ENCODE assay signal across 8 cellular contexts in genomic region chr14:38255408-38255672, GRCh38. TPM values are rescaled to one million over a fixed set of nuclear protein-coding genes. Genes with fewer than 3 reads are reported as not detected.
DNase-seq lines count a peak whose midpoint lies in the region; ATAC-seq and TF ChIP-seq lines count a peak whose summit lies in the region.

No MANE protein-coding gene starts in this region.

- no peak overlapping the region for H2BK5ac ChIP-seq in trophoblast cell (ENCODE audit: low read depth, low read length, poor library complexity)

- H3K14ac ChIP-seq in trophoblast cell (ENCODE audit: low read length): no peak overlapping the region

- WGBS in trophoblast cell (ENCODE audit: extremely low coverage, insufficient coverage, insufficient read length): no CpG with 5 or more reads among the region's 29 CpGs

- peaks cover 13 to 32% of the 10 kb centered on the region in 2 donors for H3K27me3 Mint-ChIP-seq in CD4-positive, alpha-beta memory T cell

- no peaks in the 10 kb centered on the region for H3K36me3 ChIP-seq in CD4-positive, alpha-beta memory T cell (ENCODE audit: insufficient read depth, low read length)
- no peaks in the 10 kb centered on the region for H3K36me3 ChIP-seq in cardiac muscle cell
- no peaks in the 10 kb centered on the region for H3K36me3 ChIP-seq in trophoblast cell (ENCODE audit: control insufficient read depth in 1 of 2, insufficient read depth in 2 of 2, low read length in 2 of 2)
- H3K36me3 ChIP-seq in HAP-1 (replicated peaks): no peaks in the 10 kb centered on the region

- H3K4me3 ChIP-seq in CD4-positive, alpha-beta memory T cell (ENCODE audit: low read length in 2 of 2): no peak overlapping the region
- H3K4me3 ChIP-seq in cardiac muscle cell (peak overlapping the region; percentile 18), trophoblast cell (ENCODE audit: low read depth, low read length) (peak overlapping the region; percentile 29), HAP-1 (no peak overlapping the region)

- H3K18ac ChIP-seq in trophoblast cell (ENCODE audit: low read length): no peak overlapping the region

- H3K9me3 Mint-ChIP-seq in CD4-positive, alpha-beta memory T cell: no peaks in the 10 kb centered on the region

- H2AK5ac ChIP-seq in trophoblast cell (ENCODE audit: low read length): no peak overlapping the region

- H3K9me3 ChIP-seq in CD4-positive, alpha-beta memory T cell (ENCODE audit: control insufficient read depth in 1 of 2, low read length in 2 of 2): no peaks in the 10 kb centered on the region
- H3K9me3 ChIP-seq in cardiac muscle cell (ENCODE audit: low read depth): no peaks in the 10 kb centered on the region
- H3K9me3 ChIP-seq in trophoblast cell (ENCODE audit: insufficient read depth, low read depth, low read length): no peaks in the 10 kb centered on the region
- H3K9me3 ChIP-seq in HAP-1: no peaks in the 10 kb centered on the region

- H3K4ac ChIP-seq in trophoblast cell (ENCODE audit: low read depth, low read length): no peak overlapping the region

- ATAC-seq in HG03342 (IDR thresholded peaks at IDR 0.05; ENCODE audit: unreplicated experiment): no peak

- peaks cover 6 to 12% (median 7%) of the 10 kb centered on the region in 4 donors for H3K4me1 Mint-ChIP-seq in CD4-positive, alpha-beta memory T cell

- H2BK120ac ChIP-seq in trophoblast cell (ENCODE audit: insufficient read depth, low read length, poor library complexity): no peak overlapping the region

- no peak overlapping the region for H4K91ac ChIP-seq in trophoblast cell (ENCODE audit: low read depth, low read length)

- H4K8ac ChIP-seq in trophoblast cell (ENCODE audit: low read depth, low read length): no peak overlapping the region

- CTCF ChIA-PET in CD4-positive, alpha-beta memory T cell (lab: Charles Lee; ENCODE audit: partially characterized antibody): no interaction called here

- H3K27ac ChIP-seq in CD4-positive, alpha-beta memory T cell (ENCODE audit: low read depth, low read length): no peak overlapping the region
- H3K27ac ChIP-seq in cardiac muscle cell (no peak overlapping the region), trophoblast cell (ENCODE audit: low read depth, low read length) (no peak overlapping the region)

- H3K36me3 Mint-ChIP-seq in CD4-positive, alpha-beta memory T cell: no peaks in the 10 kb centered on the region

- no peaks in the 10 kb centered on the region for H3K79me1 ChIP-seq in trophoblast cell (ENCODE audit: low read length)

- peaks cover 4% of the 10 kb centered on the region for H3K4me1 ChIP-seq in CD4-positive, alpha-beta memory T cell (ENCODE audit: insufficient read depth, low read length)
- H3K4me1 ChIP-seq in cardiac muscle cell (ENCODE audit: low read depth) (no peaks in the 10 kb centered on the region), trophoblast cell (ENCODE audit: control insufficient read depth in 1 of 2, insufficient read depth in 2 of 2, low read length in 2 of 2) (peaks cover 3 to 12% of the 10 kb centered on the region in 2 experiments), HAP-1 (no peaks in the 10 kb centered on the region)

- POLR2A ChIA-PET in CD4-positive, alpha-beta memory T cell (lab: Charles Lee; ENCODE audit: partially characterized antibody): no interaction called here

- H3K27me3 ChIP-seq in CD4-positive, alpha-beta memory T cell (ENCODE audit: insufficient read depth, low read length): peaks cover 10% of the 10 kb centered on the region
- H3K27me3 ChIP-seq in cardiac muscle cell (peaks cover 64% of the 10 kb centered on the region), trophoblast cell (ENCODE audit: insufficient read depth, low read length) (peaks cover 25% of the 10 kb centered on the region), HAP-1 (ENCODE audit: low read depth) (no peaks in the 10 kb centered on the region)

- no peak overlapping the region for H3K23ac ChIP-seq in trophoblast cell (ENCODE audit: low read length)

- in situ Hi-C loops in HAP-1 (cut with MboI; ENCODE audit: low sequenced_read_pairs): no loop called here

- peak overlapping the region; percentile 80 for H3K4me2 ChIP-seq in trophoblast cell (ENCODE audit: low read length)

- H3K9ac ChIP-seq in trophoblast cell (ENCODE audit: low read length): no peak overlapping the region

- peak overlapping the region in 6 of 8 donors; percentile 10 to 64 (median 46) for H3K4me3 Mint-ChIP-seq in CD4-positive, alpha-beta memory T cell

- no peak overlapping the region for H3K27ac Mint-ChIP-seq in CD4-positive, alpha-beta memory T cell

- intact Hi-C loops in CD4-positive, alpha-beta memory T cell (cut with micrococcal nuclease): no loop called here

- peak in 1 of 5 donors; percentile 7 for DNase-seq in CD4-positive, alpha-beta memory T cell
- DNase-seq in activated CD4-positive, CD25-positive, alpha-beta regulatory T cell treated with anti-CD3 and anti-CD28 coated beads, Interleukin-2, amount 50 U/mL, for 72 hours: peak; percentile 29
- DNase-seq in cardiac muscle cell (ENCODE audit: low read depth in 1 of 2, low spot score in 1 of 2): peak in 1 of 2 donors; percentile 55
- no peak for DNase-seq in trophoblast cell
- DNase-seq in NCI-H1105 (lab: John Stamatoyannopoulos, UW): no peak
- DNase-seq in HAP-1 (ENCODE audit: low spot score in 2 of 2): no peak
- DNase-seq in NOMO-1 (lab: John Stamatoyannopoulos, UW; ENCODE audit: unreplicated experiment in 2 of 2): no peak

- H3K79me2 ChIP-seq in trophoblast cell (ENCODE audit: control insufficient read depth, insufficient read depth, low read length, poor library complexity): no peaks in the 10 kb centered on the region

- no peak for TF ChIP-seq CTCF in cardiac muscle cell (IDR thresholded peaks at IDR 0.05; ENCODE audit: low read depth, low read length)

- no peak overlapping the region for H2BK12ac ChIP-seq in trophoblast cell (ENCODE audit: low read length)

- H2AFZ ChIP-seq in trophoblast cell (ENCODE audit: insufficient read depth, low read length, poor library complexity): peak overlapping the region; percentile 40

- H4K12ac ChIP-seq in trophoblast cell (ENCODE audit: low read depth, low read length): no peak overlapping the region

RNA-seq across cellular contexts. Expression of gene CLEC14A, which starts 0.6 kb away (rescaled TPM):
- total RNA-seq in CD4-positive, alpha-beta memory T cell: not detected
- polyA plus RNA-seq in CD4-positive, alpha-beta memory T cell: not detected
- 0.18 and 0.42 TPM in 2 replicates for total RNA-seq in cardiac muscle cell
- polyA plus RNA-seq in cardiac muscle cell: 0.49 TPM in 1 of 2 replicates, not detected in the other
- not detected in 2 replicates for polyA plus RNA-seq in trophoblast cell (2013)

RNA-seq across cellular contexts. Expression of gene SSTR1, which starts 47.6 kb away (rescaled TPM):
- total RNA-seq in CD4-positive, alpha-beta memory T cell: not detected
- polyA plus RNA-seq in CD4-positive, alpha-beta memory T cell: not detected
- not detected in 2 replicates for total RNA-seq in cardiac muscle cell
- not detected in 2 replicates for polyA plus RNA-seq in cardiac muscle cell
- 0.01 TPM in 1 of 2 replicates, not detected in the other for polyA plus RNA-seq in trophoblast cell (2013)

Comparison
In these comparisons a context has a peak if more than half of its experiments do, and no peak if none do; other contexts are left out.
1. H3K4me3 ChIP-seq: peak in cardiac muscle cell (single experiment) and trophoblast cell (single experiment); none in CD4-positive, alpha-beta memory T cell (0 of 2) and HAP-1 (single experiment).